Comparison of ENCODE assay signal across 33 cellular contexts in genomic region chr20:10288421-10288820, GRCh38.
"Had no signal": no experiment of that assay in that cellular context is flagged by ENCODE, and none has a peak within 500 bp of the region (broad histone marks: within the 10 kb centered on the region; RNA-seq: fewer than 3 reads in every experiment).

No MANE protein-coding gene starts in this region.

- FAIRE-seq: small intestine had no signal

- DNase-seq: naive thymus-derived CD4-positive, alpha-beta T cell; natural killer cell; nucleus accumbens; ovary; posterior cingulate gyrus; psoas muscle; right cardiac atrium; right lobe of liver; sigmoid colon; small intestine; spleen; stimulated activated CD4-positive, alpha-beta T cell treated with anti-CD3 and anti-CD28 coated beads, Interleukin-12 subunit alpha, Interleukin-12 subunit beta, amount 100 ng/mL, for 4 hours; stimulated activated CD4-positive, alpha-beta T cell treated with anti-CD3 and anti-CD28 coated beads, Interleukin-1b, Interleukin-23, amount 100 ng/mL, for 48 hours; stimulated activated CD4-positive, alpha-beta T cell treated with anti-CD3 and anti-CD28 coated beads, Interleukin-4, amount 100 ng/mL, for 1 hour; stimulated activated CD4-positive, alpha-beta T cell treated with anti-CD3 and anti-CD28 coated beads, Interleukin-4, amount 100 ng/mL, for 4 hours; stimulated activated CD8-positive, alpha-beta memory T cell treated with anti-CD3 and anti-CD28 coated beads, Interleukin-4, amount 100 ng/mL, for 48 hours; stimulated activated naive CD4-positive, alpha-beta T cell; stimulated activated naive CD8-positive, alpha-beta T cell treated with anti-CD3 and anti-CD28 coated beads, Interleukin-15, amount 100 ng/mL, for 72 hours; stimulated activated naive CD8-positive, alpha-beta T cell treated with anti-CD3 and anti-CD28 coated beads, Interleukin-15, Interleukin-2, amounts not matched to agents 100 U/mL and 50 U/mL, for 24 hours; substantia nigra; testis; tibial artery; transverse colon; upper lobe of right lung; uterus had no signal

- H3K27ac ChIP-seq: neutrophil, ovary, parathyroid adenoma, psoas muscle, right lobe of liver, sigmoid colon, spleen, suprapubic skin, testis, tibial artery, transverse colon, upper lobe of right lung, uterus had no signal

- H3K27me3 ChIP-seq: neutrophil, ovary, right lobe of liver, sigmoid colon, testis, tibial artery, transverse colon, upper lobe of right lung, uterus had no signal

- H3K4me3 ChIP-seq: ovary, psoas muscle, right lobe of liver, sigmoid colon, spleen, suprapubic skin, testis, tibial artery, transverse colon, upper lobe of right lung, uterus had no signal

- H3K36me3 ChIP-seq: neutrophil, ovary, right lobe of liver, sigmoid colon, spleen, suprapubic skin, tibial artery, transverse colon, upper lobe of right lung, uterus had no signal

- H3K4me3 Mint-ChIP-seq: naive thymus-derived CD4-positive, alpha-beta T cell; natural killer cell; nephron; neural crest cell; stimulated activated memory B cell treated with anti-CD40 and anti-IgM and Interleukin-4, amounts not matched to agents 10 μg/mL and 1 μg/mL and 100 μg/mL, for 72 hours; stimulated activated naive CD8-positive, alpha-beta T cell treated with anti-CD3 and anti-CD28 coated beads, Interleukin-15, amount 100 ng/mL, for 72 hours; type B pancreatic cell had no signal

- H3K4me1 ChIP-seq: psoas muscle, right lobe of liver, sigmoid colon, spleen, suprapubic skin, testis, tibial artery, transverse colon, upper lobe of right lung, uterus had no signal

- H3K4me1 Mint-ChIP-seq: naive thymus-derived CD4-positive, alpha-beta T cell; natural killer cell; nephron; neural crest cell; stimulated activated memory B cell treated with anti-CD40 and anti-IgM and Interleukin-4, amounts not matched to agents 10 μg/mL and 1 μg/mL and 100 μg/mL, for 72 hours; stimulated activated naive CD8-positive, alpha-beta T cell treated with anti-CD3 and anti-CD28 coated beads, Interleukin-15, amount 100 ng/mL, for 72 hours had no signal

- H3K9me3 Mint-ChIP-seq: natural killer cell; nephron; stimulated activated memory B cell treated with anti-CD40 and anti-IgM and Interleukin-4, amounts not matched to agents 10 μg/mL and 1 μg/mL and 100 μg/mL, for 72 hours; stimulated activated naive CD8-positive, alpha-beta T cell treated with anti-CD3 and anti-CD28 coated beads, Interleukin-15, amount 100 ng/mL, for 72 hours; type B pancreatic cell had no signal

- H3K79me2 ChIP-seq: parathyroid adenoma had no signal

- H3K9ac ChIP-seq: parathyroid adenoma had no signal

- H3K27me3 Mint-ChIP-seq: progenitor cell of endocrine pancreas, type B pancreatic cell had no signal

- H2AFZ ChIP-seq: parathyroid adenoma had no signal

- H3K36me3 Mint-ChIP-seq: natural killer cell; stimulated activated memory B cell treated with anti-CD40 and anti-IgM and Interleukin-4, amounts not matched to agents 10 μg/mL and 1 μg/mL and 100 μg/mL, for 72 hours had no signal

- H3K27ac Mint-ChIP-seq: naive thymus-derived CD4-positive, alpha-beta T cell; natural killer cell; nephron; progenitor cell of endocrine pancreas; stimulated activated memory B cell treated with anti-CD40 and anti-IgM and Interleukin-4, amounts not matched to agents 10 μg/mL and 1 μg/mL and 100 μg/mL, for 72 hours; stimulated activated naive CD8-positive, alpha-beta T cell treated with anti-CD3 and anti-CD28 coated beads, Interleukin-15, amount 100 ng/mL, for 72 hours; type B pancreatic cell had no signal

- H3K9me3 ChIP-seq: neutrophil, ovary, psoas muscle, right lobe of liver, sigmoid colon, spleen, suprapubic skin, testis, tibial artery, transverse colon, upper lobe of right lung, uterus had no signal

- ATAC-seq: naive thymus-derived CD4-positive, alpha-beta T cell; natural killer cell; psoas muscle; right cardiac atrium; right lobe of liver; stimulated activated memory B cell treated with anti-CD40 and anti-IgM and Interleukin-4, amounts not matched to agents 10 μg/mL and 1 μg/mL and 100 μg/mL, for 72 hours; stimulated activated naive CD8-positive, alpha-beta T cell treated with anti-CD3 and anti-CD28 coated beads, Interleukin-15, amount 100 ng/mL, for 72 hours; stimulated activated naive CD8-positive, alpha-beta T cell treated with anti-CD3 and anti-CD28 coated beads, Interleukin-15, Interleukin-2, amounts not matched to agents 100 U/mL and 50 U/mL, for 24 hours; upper lobe of right lung had no signal
